10 cellular contexts compared by ENCODE assay signal in the genomic region with DNA sequence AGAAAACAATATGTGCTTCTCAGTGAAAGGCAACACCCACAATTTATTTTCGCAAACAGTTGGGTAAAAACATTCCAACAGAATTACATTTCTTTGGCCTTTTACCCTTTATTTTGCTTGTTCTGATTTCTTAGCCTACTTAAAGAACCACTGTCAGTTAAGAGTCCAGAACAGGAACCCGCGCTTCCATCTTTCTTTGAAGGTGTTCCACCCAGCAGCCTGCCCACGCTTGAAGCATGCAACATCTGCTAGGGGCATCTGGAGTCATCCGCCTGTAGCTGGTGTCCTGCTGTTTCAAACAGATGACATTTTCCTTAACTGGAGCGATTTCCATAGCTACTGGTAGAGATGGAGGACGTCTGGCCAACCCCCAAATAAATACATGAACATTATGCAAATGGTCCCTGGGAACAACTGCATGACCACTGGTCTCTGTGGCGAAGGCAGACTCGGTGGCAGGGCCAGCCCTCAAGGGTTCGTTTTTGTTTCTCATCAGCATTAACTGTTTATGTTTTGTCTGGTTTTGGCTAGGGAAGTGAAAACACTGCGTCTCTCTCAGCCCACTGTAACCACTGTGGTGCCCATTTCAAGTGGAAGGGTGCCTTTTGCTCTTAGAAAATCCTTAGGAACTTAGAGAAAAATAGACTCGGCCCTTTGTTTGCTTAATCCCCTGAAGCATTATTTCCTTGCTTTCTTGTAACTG. TPM values are rescaled to one million over a fixed set of nuclear protein-coding genes. Genes with fewer than 3 reads are reported as not detected.
DNase-seq lines count a peak whose midpoint lies in the region; ATAC-seq and TF ChIP-seq lines count a peak whose summit lies in the region.
"Had no signal": no experiment of that assay in that cellular context is flagged by ENCODE, and none has a peak within 500 bp of the region (broad histone marks: within the 10 kb centered on the region; RNA-seq: fewer than 3 reads in every experiment).

No MANE protein-coding gene starts in this region.

- H3K4me1 ChIP-seq in SJCRH30 = peaks cover 12% of the 10 kb centered on the region; the same call in 1 of the 2 replicates
- H3K4me1 ChIP-seq in CD4-positive, alpha-beta memory T cell (ENCODE audit: insufficient read depth, low read length) = no peaks in the 10 kb centered on the region

- H3K27me3 ChIP-seq in SJCRH30 = no peaks in the 10 kb centered on the region
- H3K27me3 ChIP-seq in CD4-positive, alpha-beta memory T cell (ENCODE audit: insufficient read depth, low read length) = no peaks in the 10 kb centered on the region

- H3K9me3 Mint-ChIP-seq in neural crest cell = peaks cover 4% of the 10 kb centered on the region
- peaks cover 0 to 9% (median 5%) of the 10 kb centered on the region in 8 donors for H3K9me3 Mint-ChIP-seq in CD4-positive, alpha-beta memory T cell
- H3K9me3 Mint-ChIP-seq in activated naive CD8-positive, alpha-beta T cell treated with anti-CD3 and anti-CD28 coated beads for 36 hours = no peaks in the 10 kb centered on the region

- no peak overlapping the region for H3K27ac Mint-ChIP-seq in neural crest cell (ENCODE audit: unreplicated experiment)
- no peak overlapping the region for H3K27ac Mint-ChIP-seq in CD4-positive, alpha-beta memory T cell
- H3K27ac Mint-ChIP-seq in activated naive CD8-positive, alpha-beta T cell treated with anti-CD3 and anti-CD28 coated beads for 36 hours = no peak overlapping the region
- H3K27ac Mint-ChIP-seq: naive B cell had no signal

- TF ChIP-seq CTCF in neural crest cell (conservative IDR thresholded peaks at IDR 0.05) = no peak

- H3K36me3 ChIP-seq in SJCRH30 = no peaks in the 10 kb centered on the region
- no peaks in the 10 kb centered on the region for H3K36me3 ChIP-seq in CD4-positive, alpha-beta memory T cell (ENCODE audit: insufficient read depth, low read length)

- CTCF ChIA-PET in CD4-positive, alpha-beta memory T cell (lab: Charles Lee; ENCODE audit: partially characterized antibody) = no interaction called here

- no peaks in the 10 kb centered on the region for H3K9me3 ChIP-seq in SJCRH30 (replicated peaks)
- H3K9me3 ChIP-seq in CD4-positive, alpha-beta memory T cell (ENCODE audit: control insufficient read depth in 1 of 2, low read length in 2 of 2) = no peaks in the 10 kb centered on the region

- DNase-seq in SJCRH30 (peak; percentile 13 to 49), neural crest cell (ENCODE audit: low read depth, low spot score) (peak; percentile 5), cerebellar nuclear complex (lab: John Stamatoyannopoulos, UW) (no peak), NCI-H2029 treated with DMSO at 0.1 percent for 48 hours (lab: John Stamatoyannopoulos, UW) (no peak)
- DNase-seq in CD4-positive, alpha-beta memory T cell = no peak
- no peak for DNase-seq in activated naive CD8-positive, alpha-beta T cell treated with anti-CD3 and anti-CD28 coated beads for 36 hours
- DNase-seq: naive B cell had no signal

- no peak overlapping the region for H3K4me3 ChIP-seq in SJCRH30
- H3K4me3 ChIP-seq in CD4-positive, alpha-beta memory T cell (ENCODE audit: low read length in 2 of 2) = no peak overlapping the region

- H3K4me3 Mint-ChIP-seq in neural crest cell = no peak overlapping the region
- no peak overlapping the region for H3K4me3 Mint-ChIP-seq in CD4-positive, alpha-beta memory T cell
- no peak overlapping the region for H3K4me3 Mint-ChIP-seq in activated naive CD8-positive, alpha-beta T cell treated with anti-CD3 and anti-CD28 coated beads for 36 hours
- H3K4me3 Mint-ChIP-seq: naive B cell had no signal

- intact Hi-C loops in CD4-positive, alpha-beta memory T cell (cut with micrococcal nuclease) = no loop called here

- H3K27ac ChIP-seq in SJCRH30 = peak overlapping the region; percentile 16; the same call in 1 of the 2 replicates
- no peak overlapping the region for H3K27ac ChIP-seq in CD4-positive, alpha-beta memory T cell (ENCODE audit: low read depth, low read length)

- ATAC-seq in GM18867 (IDR thresholded peaks at IDR 0.05; ENCODE audit: unreplicated experiment) (peak; percentile 86), HG02763 (IDR thresholded peaks at IDR 0.05; ENCODE audit: unreplicated experiment) (peak; percentile 88)

- H3K4me1 Mint-ChIP-seq in neural crest cell = peaks cover 49% of the 10 kb centered on the region
- no peaks in the 10 kb centered on the region for H3K4me1 Mint-ChIP-seq in CD4-positive, alpha-beta memory T cell
- H3K4me1 Mint-ChIP-seq in activated naive CD8-positive, alpha-beta T cell treated with anti-CD3 and anti-CD28 coated beads for 36 hours = no peaks in the 10 kb centered on the region

- no peaks in the 10 kb centered on the region for H3K27me3 Mint-ChIP-seq in neural crest cell (ENCODE audit: low read depth)
- H3K27me3 Mint-ChIP-seq in CD4-positive, alpha-beta memory T cell = peaks cover 14 to 15% of the 10 kb centered on the region in 2 donors
- peaks cover 26% of the 10 kb centered on the region for H3K27me3 Mint-ChIP-seq in activated naive CD8-positive, alpha-beta T cell treated with anti-CD3 and anti-CD28 coated beads for 36 hours

- H3K36me3 Mint-ChIP-seq in neural crest cell (ENCODE audit: low read depth) = peaks cover 19% of the 10 kb centered on the region
- no peaks in the 10 kb centered on the region for H3K36me3 Mint-ChIP-seq in CD4-positive, alpha-beta memory T cell
- H3K36me3 Mint-ChIP-seq in activated naive CD8-positive, alpha-beta T cell treated with anti-CD3 and anti-CD28 coated beads for 36 hours = no peaks in the 10 kb centered on the region
- H3K36me3 Mint-ChIP-seq: naive B cell had no signal

- POLR2A ChIA-PET in CD4-positive, alpha-beta memory T cell (lab: Charles Lee; ENCODE audit: partially characterized antibody) = no interaction called here

RNA-seq across cellular contexts. Expression of gene LAMA4, which starts 51.6 kb away (rescaled TPM):
- 22.0 and 28.5 TPM in 2 replicates for total RNA-seq in SJCRH30 (2014; rRNA removed; shearing (Covaris generic))
- total RNA-seq in neural crest cell = 14.7 and 18.0 TPM in 2 replicates
- not detected for total RNA-seq in CD4-positive, alpha-beta memory T cell
- not detected for polyA plus RNA-seq in CD4-positive, alpha-beta memory T cell
- total RNA-seq in activated naive CD8-positive, alpha-beta T cell treated with anti-CD3 and anti-CD28 coated beads for 36 hours = not detected
- total RNA-seq: activated CD8-positive, alpha-beta memory T cell treated with anti-CD3 and anti-CD28 coated beads for 36 hours had no signal

Comparison
In these comparisons a context has a peak if more than half of its experiments do, and no peak if none do; other contexts are left out.
1. DNase-seq: peak in SJCRH30 (2 of 2) and neural crest cell (single experiment); none in cerebellar nuclear complex (0 of 2), CD4-positive, alpha-beta memory T cell (0 of 5), activated naive CD8-positive, alpha-beta T cell treated with anti-CD3 and anti-CD28 coated beads for 36 hours (single experiment) and NCI-H2029 treated with DMSO at 0.1 percent for 48 hours (single experiment).
2. RNA of gene LAMA4, which starts 51.6 kb away (total RNA-seq): 22.0 to 28.5 TPM in SJCRH30 and 14.7 to 18.0 TPM in neural crest cell; not detected in CD4-positive, alpha-beta memory T cell and not detected in activated naive CD8-positive, alpha-beta T cell treated with anti-CD3 and anti-CD28 coated beads for 36 hours; every median in the first group is over 10 times any median in the second.